Comparison of ENCODE assay signal across 17 cellular contexts in the genomic region with DNA sequence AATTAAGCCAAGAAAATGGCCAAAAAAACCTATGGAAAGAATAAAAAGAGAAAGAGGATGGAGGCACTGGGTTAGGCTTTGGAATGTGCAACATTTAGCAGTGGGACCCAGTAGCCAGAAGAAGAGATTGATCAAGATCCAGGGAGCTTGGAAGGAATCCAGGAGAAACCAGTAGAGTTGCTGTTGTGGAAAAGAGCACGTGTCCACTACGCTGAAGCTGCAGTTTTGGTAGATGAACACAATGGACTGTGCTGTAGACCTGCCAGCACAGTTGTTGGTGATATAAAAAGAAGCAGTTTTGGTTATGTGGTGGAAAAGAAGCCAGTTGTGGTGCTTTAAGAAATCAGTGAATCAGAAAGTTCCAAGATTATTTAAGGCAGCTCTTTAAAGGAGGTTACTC.
DNase-seq lines count a peak whose midpoint lies in the region; ATAC-seq and TF ChIP-seq lines count a peak whose summit lies in the region.
"Had no signal": no experiment of that assay in that cellular context is flagged by ENCODE, and none has a peak within 500 bp of the region (broad histone marks: within the 10 kb centered on the region; RNA-seq: fewer than 3 reads in every experiment).

No MANE protein-coding gene starts in this region.

- ATAC-seq in HG03520 (IDR thresholded peaks at IDR 0.05; ENCODE audit: unreplicated experiment) = no peak
- ATAC-seq: GM12878 had no signal

- DNase-seq in RPMI8226 (peak; percentile 46), globus pallidus (ENCODE audit: low spot score) (peak; percentile 7), pons (ENCODE audit: low spot score) (peak; percentile 10), NCI-H2029 treated with DMSO at 0.1 percent for 48 hours (lab: John Stamatoyannopoulos, UW) (no peak), GM13977 (ENCODE audit: low spot score) (no peak)
- DNase-seq: BE2C; C1 segment of cervical spinal cord; CD4-positive, CD25-positive, alpha-beta regulatory T cell; CD8-positive, alpha-beta memory T cell; COR-L47; DMS 273 treated with DMSO at 0.1 percent for 48 hours; DMS53; DND-41; EL; H9 had no signal

- in situ Hi-C loops in GM13977 (cut with MboI; ENCODE audit: low pct_unique_long_range_greater_than_20kb, low sequenced_read_pairs, unreplicated experiment) = no loop called here

- TF ChIP-seq CTCF in GM13977 (IDR thresholded peaks at IDR 0.05; ENCODE audit: extremely low read depth, insufficient read depth, missing control alignments) = no peak

Comparison
In these comparisons a context has a peak if more than half of its experiments do, and no peak if none do; other contexts are left out.
1. DNase-seq: peak in RPMI8226 (single experiment), globus pallidus (single experiment) and pons (single experiment); none in NCI-H2029 treated with DMSO at 0.1 percent for 48 hours (single experiment) and GM13977 (single experiment).